ENCODE assay signal across 26 cellular contexts in genomic region chr2:190767821-190768220, GRCh38.
DNase-seq lines count a peak whose midpoint lies in the region; ATAC-seq and TF ChIP-seq lines count a peak whose summit lies in the region.
"Had no signal": no experiment of that assay in that cellular context is flagged by ENCODE, and none has a peak within 500 bp of the region (broad histone marks: within the 10 kb centered on the region; RNA-seq: fewer than 3 reads in every experiment).

No MANE protein-coding gene starts in this region.

- POLR2A ChIA-PET in activated CD4-positive, alpha-beta T cell treated with anti-CD3 and anti-CD28 coated beads for 36 hours (lab: Charles Lee): no interaction called here

- TF ChIP-seq CTCF in GM20000 (IDR thresholded peaks at IDR 0.05; ENCODE audit: extremely low read depth, missing control alignments): no peak

- no peaks in the 10 kb centered on the region for H3K36me3 Mint-ChIP-seq in activated CD4-positive, alpha-beta T cell treated with anti-CD3 and anti-CD28 coated beads, Interleukin-2, amount 10 ng/mL, durations not matched to agents 24 days and 14 days (ENCODE audit: low read depth)
- no peaks in the 10 kb centered on the region for H3K36me3 Mint-ChIP-seq in activated CD4-positive, alpha-beta T cell treated with anti-CD3 and anti-CD28 coated beads for 36 hours (ENCODE audit: low read depth)
- H3K36me3 Mint-ChIP-seq: CD4-positive, CD25-positive, alpha-beta regulatory T cell; IgD-negative memory B cell; T-cell had no signal

- intact Hi-C loops in activated CD4-positive, alpha-beta T cell treated with anti-CD3 and anti-CD28 coated beads, Interleukin-2, amount 10 ng/mL, durations not matched to agents 24 days and 14 days (cut with micrococcal nuclease): no loop called here
- intact Hi-C loops in activated CD4-positive, alpha-beta T cell treated with anti-CD3 and anti-CD28 coated beads for 36 hours (cut with DNase I, micrococcal nuclease): no loop called here

- H3K27ac Mint-ChIP-seq in activated CD4-positive, alpha-beta T cell treated with anti-CD3 and anti-CD28 coated beads, Interleukin-2, amount 10 ng/mL, durations not matched to agents 24 days and 14 days: no peak overlapping the region
- no peak overlapping the region for H3K27ac Mint-ChIP-seq in activated CD4-positive, alpha-beta T cell treated with anti-CD3 and anti-CD28 coated beads for 36 hours
- H3K27ac Mint-ChIP-seq: CD4-positive, CD25-positive, alpha-beta regulatory T cell; IgD-negative memory B cell; T-cell had no signal

- no peak overlapping the region for H3K4me3 Mint-ChIP-seq in activated CD4-positive, alpha-beta T cell treated with anti-CD3 and anti-CD28 coated beads, Interleukin-2, amount 10 ng/mL, durations not matched to agents 24 days and 14 days
- no peak overlapping the region for H3K4me3 Mint-ChIP-seq in activated CD4-positive, alpha-beta T cell treated with anti-CD3 and anti-CD28 coated beads for 36 hours
- H3K4me3 Mint-ChIP-seq: CD4-positive, CD25-positive, alpha-beta regulatory T cell; IgD-negative memory B cell; T-cell had no signal

- no peaks in the 10 kb centered on the region for H3K27me3 Mint-ChIP-seq in activated CD4-positive, alpha-beta T cell treated with anti-CD3 and anti-CD28 coated beads, Interleukin-2, amount 10 ng/mL, durations not matched to agents 24 days and 14 days
- H3K27me3 Mint-ChIP-seq in activated CD4-positive, alpha-beta T cell treated with anti-CD3 and anti-CD28 coated beads for 36 hours: no peaks in the 10 kb centered on the region
- H3K27me3 Mint-ChIP-seq: CD4-positive, CD25-positive, alpha-beta regulatory T cell; IgD-negative memory B cell; T-cell had no signal

- DNase-seq in activated CD4-positive, alpha-beta T cell treated with anti-CD3 and anti-CD28 coated beads, Interleukin-2, amount 10 ng/mL, durations not matched to agents 24 days and 14 days: peak; percentile 55
- DNase-seq in activated CD4-positive, alpha-beta T cell treated with anti-CD3 and anti-CD28 coated beads for 36 hours: no peak
- DNase-seq in NCI-H526 (lab: John Stamatoyannopoulos, UW) (peak; percentile 94 to 96), islet precursor cell (peak; percentile 59), UCSD-AML1 (lab: John Stamatoyannopoulos, UW; ENCODE audit: unreplicated experiment) (no peak), GM20000 (ENCODE audit: low spot score) (no peak)
- DNase-seq in activated CD8-positive, alpha-beta memory T cell treated with anti-CD3 and anti-CD28 coated beads, Interleukin-2, amount 50 U/mL, for 4 hours: no peak
- DNase-seq: CD4-positive, CD25-positive, alpha-beta regulatory T cell; DMS79 treated with DMSO at 0.1 percent for 48 hours; GOT3; HCEC 1CT; MM.1S; NCI-H1092; NCI-H1417 treated with DMSO at 0.1 percent for 48 hours; NCI-H1694 treated with DMSO at 0.1 percent for 48 hours; NCI-H2081; NCI-H345; NCI-H510A treated with DMSO at 0.1 percent for 48 hours; NCI-H774; NK-92 treated with Interleukin-12 subunit alpha and Interleukin-12 subunit beta, amount 100 ng/mL, for 24 hours; PC-9; SJCRH30; T-cell had no signal

- CTCF ChIA-PET in activated CD4-positive, alpha-beta T cell treated with anti-CD3 and anti-CD28 coated beads for 36 hours (lab: Charles Lee): interaction anchor here (0.6 kb wide), 1 partner anchor 120 kb away, joined by 3 read pairs; no protein-coding TSS in a partner anchor

- H3K9me3 Mint-ChIP-seq in activated CD4-positive, alpha-beta T cell treated with anti-CD3 and anti-CD28 coated beads, Interleukin-2, amount 10 ng/mL, durations not matched to agents 24 days and 14 days: no peaks in the 10 kb centered on the region
- H3K9me3 Mint-ChIP-seq in activated CD4-positive, alpha-beta T cell treated with anti-CD3 and anti-CD28 coated beads for 36 hours (ENCODE audit: low read depth): no peaks in the 10 kb centered on the region
- H3K9me3 Mint-ChIP-seq: CD4-positive, CD25-positive, alpha-beta regulatory T cell; IgD-negative memory B cell; T-cell had no signal

- peaks cover 31% of the 10 kb centered on the region for H3K4me1 Mint-ChIP-seq in activated CD4-positive, alpha-beta T cell treated with anti-CD3 and anti-CD28 coated beads, Interleukin-2, amount 10 ng/mL, durations not matched to agents 24 days and 14 days
- peaks cover 43% of the 10 kb centered on the region for H3K4me1 Mint-ChIP-seq in activated CD4-positive, alpha-beta T cell treated with anti-CD3 and anti-CD28 coated beads for 36 hours
- H3K4me1 Mint-ChIP-seq: IgD-negative memory B cell had no signal

- ATAC-seq in activated CD4-positive, alpha-beta T cell treated with anti-CD3 and anti-CD28 coated beads for 36 hours: no peak
- ATAC-seq in GM21529 (IDR thresholded peaks at IDR 0.05; ENCODE audit: unreplicated experiment): peak; percentile 45
- ATAC-seq: Right ventricle myocardium inferior, T-cell had no signal

Comparison
In these comparisons a context has a peak if more than half of its experiments do, and no peak if none do; other contexts are left out.
1. DNase-seq: peak in activated CD4-positive, alpha-beta T cell treated with anti-CD3 and anti-CD28 coated beads, Interleukin-2, amount 10 ng/mL, durations not matched to agents 24 days and 14 days (single experiment), NCI-H526 (2 of 2) and islet precursor cell (single experiment); none in activated CD4-positive, alpha-beta T cell treated with anti-CD3 and anti-CD28 coated beads for 36 hours (single experiment), activated CD8-positive, alpha-beta memory T cell treated with anti-CD3 and anti-CD28 coated beads, Interleukin-2, amount 50 U/mL, for 4 hours (single experiment), UCSD-AML1 (single experiment) and GM20000 (single experiment).